In the genomic region with DNA sequence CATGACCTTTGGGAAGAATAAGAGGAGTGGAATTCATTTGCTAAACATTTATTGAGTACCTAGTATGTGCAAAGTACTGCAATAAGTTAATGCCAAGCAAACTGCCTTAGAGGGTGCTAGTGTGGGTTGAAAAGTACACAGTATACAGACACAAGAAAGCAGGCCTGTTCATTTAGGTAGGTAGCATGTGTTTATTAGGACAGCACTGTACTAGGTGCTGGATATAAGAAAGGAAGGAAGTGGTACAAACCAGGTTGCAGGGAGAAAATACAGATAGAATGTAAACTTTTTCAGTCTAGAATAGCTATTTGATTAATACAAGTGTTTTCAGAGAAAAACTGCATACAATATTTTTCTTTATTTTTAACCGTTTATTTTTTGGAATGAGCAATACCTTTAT, we compare ENCODE assay signal across 1 cellular context.
TF ChIP-seq lines count a peak whose summit lies in the region.

No MANE protein-coding gene starts in this region.

TF ChIP-seq in HepG2, 621 proteins besides CTCF, POLR2A, EP300 and RAD21:
- TF ChIP-seq ZKSCAN8 (CRISPR knock-in tag; IDR thresholded peaks at IDR 0.05; ENCODE audit: borderline replicate concordance) (peak; percentile 70; the same call in 1 of the 2 replicates), MTA3 (CRISPR knock-in tag; IDR thresholded peaks at IDR 0.05) (no peak)
